In the genomic region with DNA sequence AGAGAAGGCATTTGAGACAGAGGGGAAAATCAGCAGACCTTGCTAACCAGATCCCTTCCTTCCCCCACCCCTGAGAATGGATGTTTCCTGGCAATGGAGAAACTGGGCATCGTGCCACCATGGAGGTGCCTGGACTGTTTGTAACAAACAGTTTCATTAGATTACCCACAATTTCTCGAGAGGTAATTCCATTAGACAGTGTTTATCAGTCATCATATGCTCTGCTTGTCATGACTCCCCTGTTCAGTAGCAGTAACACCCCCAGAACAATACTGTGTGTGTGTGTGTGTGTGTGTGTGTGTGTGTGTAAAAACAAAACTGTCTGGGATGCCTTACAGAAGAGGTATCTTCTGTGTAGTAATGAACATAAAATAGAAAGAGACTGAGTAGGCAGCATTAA, we compare ENCODE assay signal across 13 cellular contexts.
DNase-seq lines count a peak whose midpoint lies in the region; ATAC-seq, FAIRE-seq and TF ChIP-seq lines count a peak whose summit lies in the region.
"Had no signal": no experiment of that assay in that cellular context is flagged by ENCODE, and none has a peak within 500 bp of the region (broad histone marks: within the 10 kb centered on the region; RNA-seq: fewer than 3 reads in every experiment).

No MANE protein-coding gene starts in this region.

- TF ChIP-seq CTCF in BE2C (IDR thresholded peaks at IDR 0.05; ENCODE audit: low read depth, low read length) (no peak), astrocyte (IDR thresholded peaks at IDR 0.05; ENCODE audit: insufficient read depth, low read depth, low read length) (no peak)

- H3K4me1 ChIP-seq in BE2C (peaks cover 3% of the 10 kb centered on the region; the same call in 1 of the 2 replicates), astrocyte (ENCODE audit: insufficient read depth, low read length) (no peaks in the 10 kb centered on the region)

- no peak overlapping the region for H3K27ac ChIP-seq in astrocyte (ENCODE audit: low read depth, low read length)

- H3K9me3 ChIP-seq in BE2C (no peaks in the 10 kb centered on the region), astrocyte (ENCODE audit: insufficient read depth, low read depth, low read length) (no peaks in the 10 kb centered on the region)

- no peaks in the 10 kb centered on the region for H3K36me3 Mint-ChIP-seq in astrocyte (ENCODE audit: low read depth, unreplicated experiment)
- H3K36me3 Mint-ChIP-seq: activated CD4-positive, alpha-beta memory T cell treated with anti-CD3 and anti-CD28 coated beads for 36 hours had no signal

- H3K4me1 Mint-ChIP-seq in astrocyte (ENCODE audit: low read depth, unreplicated experiment): no peaks in the 10 kb centered on the region
- H3K4me1 Mint-ChIP-seq: neural crest cell had no signal

- H3K9ac ChIP-seq in astrocyte (ENCODE audit: low read length): no peak overlapping the region

- DNase-seq in BE2C: peak; percentile 84
- peak; percentile 40 for DNase-seq in NCI-H2029 (lab: John Stamatoyannopoulos, UW)
- no peak for DNase-seq in astrocyte (ENCODE audit: low read depth)
- DNase-seq in iris pigment epithelial cell (ENCODE audit: low read depth): peak; percentile 1
- DNase-seq in AG20443 (ENCODE audit: low spot score): no peak
- DNase-seq in GM12892 (ENCODE audit: insufficient read length): no peak
- DNase-seq: activated CD4-positive, alpha-beta memory T cell treated with anti-CD3 and anti-CD28 coated beads for 36 hours; activated gamma-delta T cell treated with Interleukin-2 at 50 U/mL for 16 hours; stimulated activated CD4-positive, alpha-beta T cell treated with anti-CD3 and anti-CD28 coated beads, Interleukin-12 subunit alpha, Interleukin-12 subunit beta, amount 100 ng/mL, for 4 hours had no signal

- ATAC-seq in GM19397 (IDR thresholded peaks at IDR 0.05; ENCODE audit: unreplicated experiment) (no peak), HG02840 (IDR thresholded peaks at IDR 0.05; ENCODE audit: low FRiP score, unreplicated experiment) (no peak)

- no peak for FAIRE-seq in astrocyte (lab: Jason Lieb, UNC)
- FAIRE-seq in GM12892 (lab: Jason Lieb, UNC): no peak

- TF ChIP-seq POLR2A in GM12892 (IDR thresholded peaks at IDR 0.05; ENCODE audit: low read depth, low read length): no peak

- H3K36me3 ChIP-seq in BE2C (no peaks in the 10 kb centered on the region), astrocyte (ENCODE audit: insufficient read depth, low read length) (no peaks in the 10 kb centered on the region)

- peak overlapping the region; percentile 34 for H2AFZ ChIP-seq in astrocyte (ENCODE audit: low read depth, low read length)

- H3K27me3 ChIP-seq in BE2C (no peaks in the 10 kb centered on the region), astrocyte (ENCODE audit: insufficient read depth, low read length) (no peaks in the 10 kb centered on the region)

- H3K27me3 Mint-ChIP-seq in astrocyte (ENCODE audit: low read depth, unreplicated experiment): no peaks in the 10 kb centered on the region
- H3K27me3 Mint-ChIP-seq: activated CD4-positive, alpha-beta memory T cell treated with anti-CD3 and anti-CD28 coated beads for 36 hours had no signal

- no peaks in the 10 kb centered on the region for H3K9me3 Mint-ChIP-seq in astrocyte (ENCODE audit: unreplicated experiment)
- H3K9me3 Mint-ChIP-seq: neural crest cell had no signal

- no peak overlapping the region for H3K27ac Mint-ChIP-seq in astrocyte (ENCODE audit: unreplicated experiment)
- H3K27ac Mint-ChIP-seq: activated CD4-positive, alpha-beta memory T cell treated with anti-CD3 and anti-CD28 coated beads for 36 hours; T-helper 1 cell treated with Interleukin-12 subunit alpha and Interleukin-12 subunit beta and Interleukin-4 antibody, amounts not matched to agents 30 μg/mL and 1 μg/mL, for 36 hours had no signal

- no peaks in the 10 kb centered on the region for H4K20me1 ChIP-seq in astrocyte (ENCODE audit: insufficient read depth, low read length)

- H3K4me3 Mint-ChIP-seq in astrocyte (ENCODE audit: unreplicated experiment): no peak overlapping the region
- H3K4me3 Mint-ChIP-seq: activated CD4-positive, alpha-beta memory T cell treated with anti-CD3 and anti-CD28 coated beads for 36 hours; neural crest cell; T-helper 1 cell treated with Interleukin-12 subunit alpha and Interleukin-12 subunit beta and Interleukin-4 antibody, amounts not matched to agents 30 μg/mL and 1 μg/mL, for 36 hours had no signal

- no peak overlapping the region for H3K4me2 ChIP-seq in astrocyte (ENCODE audit: low read length)

- H3K4me3 ChIP-seq in BE2C (ENCODE audit: low read depth, low read length): no peak overlapping the region
- H3K4me3 ChIP-seq in astrocyte (ENCODE audit: insufficient read depth, low read depth, low read length): no peak overlapping the region

- H3K79me2 ChIP-seq in astrocyte (ENCODE audit: insufficient read depth, low read length): no peaks in the 10 kb centered on the region

Comparison
In these comparisons a context has a peak if more than half of its experiments do, and no peak if none do; other contexts are left out.
1. DNase-seq: peak in BE2C (single experiment), NCI-H2029 (single experiment) and iris pigment epithelial cell (single experiment); none in astrocyte (single experiment), AG20443 (single experiment) and GM12892 (single experiment).